In genomic region chr3:71512544-71512943, GRCh38 we compare ENCODE assay signal across 23 cellular contexts.
A peak's percentile ranks its signal among the peaks of the same experiment; 100 is the strongest.
DNase-seq lines count a peak whose midpoint lies in the region; TF ChIP-seq lines count a peak whose summit lies in the region.
"Had no signal": no experiment of that assay in that cellular context is flagged by ENCODE, and none has a peak within 500 bp of the region (broad histone marks: within the 10 kb centered on the region; RNA-seq: fewer than 3 reads in every experiment).

No MANE protein-coding gene starts in this region.

- H2AK5ac ChIP-seq in mesendoderm (ENCODE audit: low read length) = peak overlapping the region; percentile 61

- no peak overlapping the region for H3K23ac ChIP-seq in mesendoderm (ENCODE audit: low read length)

- peak overlapping the region; percentile 25 for H3K18ac ChIP-seq in mesendoderm (ENCODE audit: low read length)

- H3K27ac ChIP-seq in mesendoderm (ENCODE audit: low read depth, low read length) (no peak overlapping the region), tibial artery (no peak overlapping the region)
- H3K27ac ChIP-seq: adrenal gland, RWPE1, SK-N-MC had no signal

- DNase-seq in stimulated activated CD4-positive, alpha-beta T cell treated with anti-CD3 and anti-CD28 coated beads, Interleukin-15, amount 100 ng/mL, for 24 hours = peak; percentile 17
- DNase-seq in stimulated activated CD4-positive, alpha-beta T cell treated with anti-CD3 and anti-CD28 coated beads, Interleukin-4, amount 100 ng/mL, for 1 hour = no peak
- no peak for DNase-seq in activated naive CD8-positive, alpha-beta T cell treated with anti-CD3 and anti-CD28 coated beads for 36 hours
- DNase-seq in mesendoderm (no peak), type B pancreatic cell (ENCODE audit: extremely low spot score, unreplicated experiment) (no peak), tibial artery (no peak), DMS79 (lab: John Stamatoyannopoulos, UW) (no peak), GM10266 (ENCODE audit: extremely low spot score) (no peak)
- DNase-seq: adrenal gland, C1 segment of cervical spinal cord, cortex of kidney, kidney glomerular epithelial cell, MG63, NCI-H1417, NCI-H2081, NCI-H226 had no signal

- intact Hi-C loops in tibial artery (cut with DNase I; ENCODE audit: low total_unique reads) = no loop called here

- peaks cover 15% of the 10 kb centered on the region for H3K4me1 Mint-ChIP-seq in activated naive CD8-positive, alpha-beta T cell treated with anti-CD3 and anti-CD28 coated beads for 36 hours
- H3K4me1 Mint-ChIP-seq in type B pancreatic cell (ENCODE audit: unreplicated experiment) = peaks cover 20% of the 10 kb centered on the region

- WGBS in mesendoderm (ENCODE audit: extremely low coverage, insufficient coverage, low lambda C conversion rate) = no CpG with 5 or more reads among the region's 4 CpGs

- no peaks in the 10 kb centered on the region for H3K9me3 ChIP-seq in tibial artery
- H3K9me3 ChIP-seq: adrenal gland, MG63 had no signal

- H3K4me3 ChIP-seq in mesendoderm (ENCODE audit: low read length) = no peak overlapping the region
- H3K4me3 ChIP-seq in tibial artery = no peak overlapping the region
- H3K4me3 ChIP-seq: adrenal gland, K562, MG63, SK-N-MC had no signal

- H3K27me3 Mint-ChIP-seq in activated naive CD8-positive, alpha-beta T cell treated with anti-CD3 and anti-CD28 coated beads for 36 hours = no peaks in the 10 kb centered on the region
- H3K27me3 Mint-ChIP-seq in type B pancreatic cell = no peaks in the 10 kb centered on the region
- H3K27me3 Mint-ChIP-seq: activated CD4-positive, alpha-beta T cell treated with anti-CD3 and anti-CD28 coated beads, Interleukin-2, amount 10 ng/mL, durations not matched to agents 7 days and 5 days; activated CD8-positive, alpha-beta memory T cell treated with anti-CD3 and anti-CD28 coated beads, Interleukin-2, amount 10 ng/mL, durations not matched to agents 7 days and 5 days; T-helper 17 cell had no signal

- H3K4me1 ChIP-seq in mesendoderm (ENCODE audit: control insufficient read depth, low read depth, low read length) (peaks cover 2% of the 10 kb centered on the region), tibial artery (peaks cover 0 to 29% (median 7%) of the 10 kb centered on the region in 4 donors)

- H3K36me3 ChIP-seq in mesendoderm (ENCODE audit: control insufficient read depth, insufficient read depth, low read length) = no peaks in the 10 kb centered on the region
- H3K36me3 ChIP-seq in tibial artery = no peaks in the 10 kb centered on the region
- H3K36me3 ChIP-seq: adrenal gland, MG63 had no signal

- H3K27me3 ChIP-seq in mesendoderm (ENCODE audit: insufficient read depth, low read length, poor library complexity) (no peaks in the 10 kb centered on the region), tibial artery (no peaks in the 10 kb centered on the region)
- H3K27me3 ChIP-seq: adrenal gland, MG63 had no signal

- H4K8ac ChIP-seq in mesendoderm (ENCODE audit: low read depth, low read length) = no peak overlapping the region

- H3K79me2 ChIP-seq in mesendoderm (ENCODE audit: control insufficient read depth, insufficient read depth, low read length) = no peaks in the 10 kb centered on the region

- H3K4ac ChIP-seq in mesendoderm (ENCODE audit: low read depth, low read length) = no peak overlapping the region

- H4K5ac ChIP-seq in mesendoderm (ENCODE audit: low read length) = no peak overlapping the region

- no peak overlapping the region for H3K4me2 ChIP-seq in mesendoderm (ENCODE audit: low read length)

- H3K56ac ChIP-seq in mesendoderm (ENCODE audit: low read length) = no peak overlapping the region

- no peak overlapping the region for H2BK5ac ChIP-seq in mesendoderm (ENCODE audit: low read length)

- H3K36me3 Mint-ChIP-seq in activated naive CD8-positive, alpha-beta T cell treated with anti-CD3 and anti-CD28 coated beads for 36 hours = peaks cover 3% of the 10 kb centered on the region
- H3K36me3 Mint-ChIP-seq in type B pancreatic cell = no peaks in the 10 kb centered on the region
- H3K36me3 Mint-ChIP-seq: activated CD8-positive, alpha-beta memory T cell treated with anti-CD3 and anti-CD28 coated beads, Interleukin-2, amount 10 ng/mL, durations not matched to agents 7 days and 5 days had no signal

- no peaks in the 10 kb centered on the region for H3K9me3 Mint-ChIP-seq in activated naive CD8-positive, alpha-beta T cell treated with anti-CD3 and anti-CD28 coated beads for 36 hours
- H3K9me3 Mint-ChIP-seq in type B pancreatic cell = no peaks in the 10 kb centered on the region
- H3K9me3 Mint-ChIP-seq: activated CD4-positive, alpha-beta T cell treated with anti-CD3 and anti-CD28 coated beads, Interleukin-2, amount 10 ng/mL, durations not matched to agents 7 days and 5 days; activated T-helper 2 cell treated with anti-CD3 and anti-CD28 coated beads, Interferon-gamma antibody, Interleukin-2, Interleukin-4, amounts not matched to agents 10 μg/mL and 5 μg/mL and 100 μg/mL, durations not matched to agents 14 hours and 24 hours and 36 hours had no signal

- H3K9ac ChIP-seq in mesendoderm (ENCODE audit: low read length) = no peak overlapping the region

- H2BK15ac ChIP-seq in mesendoderm (replicated peaks; ENCODE audit: low read depth) = no peak overlapping the region

- no peak overlapping the region for H3K4me3 Mint-ChIP-seq in activated naive CD8-positive, alpha-beta T cell treated with anti-CD3 and anti-CD28 coated beads for 36 hours
- H3K4me3 Mint-ChIP-seq in type B pancreatic cell = no peak overlapping the region
- H3K4me3 Mint-ChIP-seq: activated CD4-positive, alpha-beta T cell treated with anti-CD3 and anti-CD28 coated beads, Interleukin-2, amount 10 ng/mL, durations not matched to agents 7 days and 5 days; activated CD8-positive, alpha-beta memory T cell treated with anti-CD3 and anti-CD28 coated beads, Interleukin-2, amount 10 ng/mL, durations not matched to agents 7 days and 5 days; T-helper 17 cell had no signal

- peak overlapping the region; percentile 57 for H3K27ac Mint-ChIP-seq in activated naive CD8-positive, alpha-beta T cell treated with anti-CD3 and anti-CD28 coated beads for 36 hours
- peak overlapping the region; percentile 39 for H3K27ac Mint-ChIP-seq in type B pancreatic cell
- H3K27ac Mint-ChIP-seq: activated CD8-positive, alpha-beta memory T cell treated with anti-CD3 and anti-CD28 coated beads, Interleukin-2, amount 10 ng/mL, durations not matched to agents 7 days and 5 days; activated T-helper 2 cell treated with anti-CD3 and anti-CD28 coated beads, Interferon-gamma antibody, Interleukin-2, Interleukin-4, amounts not matched to agents 10 μg/mL and 5 μg/mL and 100 μg/mL, durations not matched to agents 14 hours and 24 hours and 36 hours; T-helper 17 cell had no signal

- no peak for TF ChIP-seq CTCF in type B pancreatic cell (conservative IDR thresholded peaks at IDR 0.05)
- TF ChIP-seq CTCF in tibial artery (IDR thresholded peaks at IDR 0.05) = no peak
- TF ChIP-seq CTCF in GM10266 (IDR thresholded peaks at IDR 0.05; ENCODE audit: control insufficient read depth, insufficient read depth, low read depth, missing control alignments) = no peak

- no peaks in the 10 kb centered on the region for H3K79me1 ChIP-seq in mesendoderm (ENCODE audit: low read length)

- peak overlapping the region; percentile 50 for H2BK120ac ChIP-seq in mesendoderm (ENCODE audit: low read depth, low read length)
